In genomic region chr10:7587865-7588188, GRCh38 we compare ENCODE assay signal across 1 cellular context.
TF ChIP-seq lines count a peak whose summit lies in the region.

No MANE protein-coding gene starts in this region.

TF ChIP-seq in GM12878, 131 proteins besides CTCF, POLR2A, EP300 and RAD21 (continued from another document):
- TF ChIP-seq POLR2AphosphoS2 (IDR thresholded peaks at IDR 0.05; ENCODE audit: low read depth, low read length) (no peak), E2F4 (IDR thresholded peaks at IDR 0.05; ENCODE audit: low read depth, low read length) (no peak), ZNF622 (IDR thresholded peaks at IDR 0.05) (no peak), ZNF207 (IDR thresholded peaks at IDR 0.05; ENCODE audit: borderline replicate concordance) (no peak), ZSCAN29 (IDR thresholded peaks at IDR 0.05) (no peak), TBL1XR1 (IDR thresholded peaks at IDR 0.05; ENCODE audit: low read depth, low read length) (no peak), SUPT20H (IDR thresholded peaks at IDR 0.05; ENCODE audit: borderline replicate concordance, control insufficient read depth, low read depth, low read length) (no peak), IKZF1 (conservative IDR thresholded peaks at IDR 0.05) (peak; percentile 67), RCOR1 (conservative IDR thresholded peaks at IDR 0.05; ENCODE audit: low read depth, low read length) (no peak), SMAD5 (IDR thresholded peaks at IDR 0.05; ENCODE audit: low read depth) (no peak), RBBP5 (conservative IDR thresholded peaks at IDR 0.05) (no peak), GABPA (IDR thresholded peaks at IDR 0.05; ENCODE audit: low read depth) (no peak), CBX3 (IDR thresholded peaks at IDR 0.05; ENCODE audit: borderline replicate concordance, low read depth) (no peak), NRF1 (conservative IDR thresholded peaks at IDR 0.05; ENCODE audit: low read depth, low read length) (no peak), SMARCA5 (IDR thresholded peaks at IDR 0.05) (no peak)
